In the genomic region with DNA sequence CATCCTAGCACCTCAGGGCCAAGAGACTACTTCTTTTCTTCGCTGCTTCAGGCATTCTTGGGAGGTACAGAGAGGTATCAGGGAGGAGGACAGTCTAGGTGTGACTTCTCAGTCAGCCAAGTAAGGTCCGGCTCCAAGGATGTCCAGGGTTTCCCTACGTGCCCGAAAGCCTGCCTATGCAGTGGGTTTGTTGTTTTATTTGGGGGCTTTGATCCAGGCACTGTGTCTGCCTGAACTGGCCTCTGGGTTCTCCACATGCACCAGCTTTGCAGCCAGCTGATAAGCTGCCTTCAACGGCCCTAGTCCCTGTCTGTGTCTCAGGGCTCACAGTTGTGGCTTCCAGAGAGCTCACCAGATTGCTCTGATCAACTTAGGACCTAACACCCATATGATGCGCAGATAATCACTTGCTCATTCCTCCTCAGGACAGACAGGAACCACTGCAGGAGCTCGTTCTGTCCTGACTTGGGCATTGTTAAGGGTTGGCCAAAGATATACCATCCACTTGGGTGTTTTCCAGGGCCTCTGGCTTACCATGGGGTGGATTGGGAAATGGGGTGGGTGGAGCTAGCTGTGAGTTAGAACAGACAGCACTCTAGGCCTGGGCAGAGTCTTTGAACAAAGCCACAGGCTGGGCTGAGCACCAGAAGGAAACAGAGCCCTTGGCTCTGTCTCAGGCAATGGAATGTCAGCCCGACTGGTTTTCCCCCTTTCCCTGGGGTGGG, we compare ENCODE assay signal across 12 cellular contexts. TPM values are rescaled to one million over a fixed set of nuclear protein-coding genes. Genes with fewer than 3 reads are reported as not detected.
DNase-seq lines count a peak whose midpoint lies in the region; ATAC-seq and TF ChIP-seq lines count a peak whose summit lies in the region.
"Had no signal": no experiment of that assay in that cellular context is flagged by ENCODE, and none has a peak within 500 bp of the region (broad histone marks: within the 10 kb centered on the region; RNA-seq: fewer than 3 reads in every experiment).

No MANE protein-coding gene starts in this region.

- 35% methylated on average over 8 of the region's 8 CpGs for WGBS in GM23248 (ENCODE audit: low coverage in 1 of 2, low lambda C conversion rate in 2 of 2, missing lambda C conversion rate in 2 of 2), 2 experiments

- in situ Hi-C loops in GM23248 (cut with MboI): no loop called here

- no peaks in the 10 kb centered on the region for H3F3A ChIP-seq in GM23248 (ENCODE audit: insufficient read depth)

- H3K9me3 ChIP-seq in GM23248 (ENCODE audit: low read depth): no peaks in the 10 kb centered on the region

- no peak overlapping the region for H3K27ac ChIP-seq in GM23248
- H3K27ac ChIP-seq in VCaP: peak overlapping the region; percentile 18; the same call in 1 of the 2 replicates
- no peak overlapping the region for H3K27ac ChIP-seq in foreskin keratinocyte

- no peaks in the 10 kb centered on the region for H3K9me2 ChIP-seq in GM23248 (ENCODE audit: insufficient read depth)

- no peaks in the 10 kb centered on the region for H3K79me2 ChIP-seq in GM23248 (ENCODE audit: insufficient read depth)

- no peak for TF ChIP-seq CTCF in VCaP (conservative IDR thresholded peaks at IDR 0.05)
- TF ChIP-seq CTCF in foreskin keratinocyte (conservative IDR thresholded peaks at IDR 0.05): no peak
- TF ChIP-seq CTCF in progenitor cell of endocrine pancreas (IDR thresholded peaks at IDR 0.05; ENCODE audit: unreplicated experiment): no peak

- H3K9ac ChIP-seq in GM23248: no peak overlapping the region

- no peaks in the 10 kb centered on the region for H3K27me3 ChIP-seq in GM23248 (replicated peaks; ENCODE audit: insufficient read depth)
- H3K27me3 ChIP-seq in foreskin keratinocyte: no peaks in the 10 kb centered on the region

- H3K4me1 ChIP-seq in GM23248 (ENCODE audit: insufficient read depth) (no peaks in the 10 kb centered on the region), foreskin keratinocyte (peaks cover 7% of the 10 kb centered on the region)

- no peak overlapping the region for H3K4me3 ChIP-seq in GM23248

- H3K4me2 ChIP-seq in GM23248 (ENCODE audit: unreplicated experiment): no peak overlapping the region

- H3K4me1 Mint-ChIP-seq in progenitor cell of endocrine pancreas (ENCODE audit: low read depth): peaks cover 1% of the 10 kb centered on the region
- H3K4me1 Mint-ChIP-seq: memory B cell had no signal

- peak; percentile 88 for ATAC-seq in foreskin keratinocyte
- no peak for ATAC-seq in GM18858 (IDR thresholded peaks at IDR 0.05; ENCODE audit: unreplicated experiment)
- no peak for ATAC-seq in GM18909 (IDR thresholded peaks at IDR 0.05; ENCODE audit: poor library complexity, unreplicated experiment)

- H3K36me3 Mint-ChIP-seq in progenitor cell of endocrine pancreas (ENCODE audit: insufficient read depth): peaks cover 1% of the 10 kb centered on the region
- H3K36me3 Mint-ChIP-seq: memory B cell had no signal

- H3K4me3 Mint-ChIP-seq in progenitor cell of endocrine pancreas (ENCODE audit: low read depth): no peak overlapping the region
- H3K4me3 Mint-ChIP-seq: memory B cell; stimulated activated naive CD8-positive, alpha-beta T cell treated with anti-CD3 and anti-CD28 coated beads, Interleukin-15, Interleukin-2, amounts not matched to agents 100 ng/mL and 50 ng/mL, for 24 hours had no signal

- H3K9me3 Mint-ChIP-seq in progenitor cell of endocrine pancreas (ENCODE audit: low read depth): no peaks in the 10 kb centered on the region
- H3K9me3 Mint-ChIP-seq: memory B cell; stimulated activated naive CD8-positive, alpha-beta T cell treated with anti-CD3 and anti-CD28 coated beads, Interleukin-15, Interleukin-2, amounts not matched to agents 100 ng/mL and 50 ng/mL, for 24 hours had no signal

- peak overlapping the region; percentile 45 for H3K27ac Mint-ChIP-seq in progenitor cell of endocrine pancreas
- H3K27ac Mint-ChIP-seq: memory B cell; stimulated activated naive CD8-positive, alpha-beta T cell treated with anti-CD3 and anti-CD28 coated beads, Interleukin-15, Interleukin-2, amounts not matched to agents 100 ng/mL and 50 ng/mL, for 24 hours had no signal

- no peaks in the 10 kb centered on the region for H4K20me1 ChIP-seq in GM23248 (ENCODE audit: insufficient read depth)

- no peaks in the 10 kb centered on the region for H3K27me3 Mint-ChIP-seq in progenitor cell of endocrine pancreas
- H3K27me3 Mint-ChIP-seq: stimulated activated naive CD8-positive, alpha-beta T cell treated with anti-CD3 and anti-CD28 coated beads, Interleukin-15, Interleukin-2, amounts not matched to agents 100 ng/mL and 50 ng/mL, for 24 hours had no signal

- H3K36me3 ChIP-seq in GM23248 (ENCODE audit: low read depth): no peaks in the 10 kb centered on the region

- peak; percentile 65 for DNase-seq in GM23248
- peak; percentile 78 to 87 for DNase-seq in foreskin keratinocyte
- no peak for DNase-seq in progenitor cell of endocrine pancreas (ENCODE audit: low spot score, unreplicated experiment)
- no peak for DNase-seq in stimulated activated CD4-positive, alpha-beta T cell treated with anti-CD3 and anti-CD28 coated beads, Interleukin-1b, Interleukin-23, amount 100 ng/mL, for 48 hours
- DNase-seq in CD1c-positive myeloid dendritic cell (ENCODE audit: extremely low spot score): no peak
- DNase-seq: DND-41, NCI-H2081 treated with DMSO at 0.1 percent for 48 hours had no signal

- no peak overlapping the region for H2AFZ ChIP-seq in GM23248

RNA-seq across cellular contexts. Expression of a gene that starts 45.5 kb away (rescaled TPM):
- not detected in 2 replicates for total RNA-seq in GM23248 (2014; rRNA removed; shearing (Covaris generic))
- polyA plus RNA-seq in GM23248 (2016; fragmentation: Nextera tagmentation; extraction: Ambion mirVana): not detected in 2 replicates
- total RNA-seq in foreskin keratinocyte: not detected in 2 replicates
- polyA plus RNA-seq in foreskin keratinocyte: 0.30 and 0.31 TPM in 2 replicates
- total RNA-seq in progenitor cell of endocrine pancreas: 0.49 and 1.0 TPM in 2 replicates

Comparison
In these comparisons a context has a peak if more than half of its experiments do, and no peak if none do; other contexts are left out.
1. DNase-seq: peak in GM23248 (single experiment) and foreskin keratinocyte (2 of 2); none in progenitor cell of endocrine pancreas (single experiment), stimulated activated CD4-positive, alpha-beta T cell treated with anti-CD3 and anti-CD28 coated beads, Interleukin-1b, Interleukin-23, amount 100 ng/mL, for 48 hours (single experiment) and CD1c-positive myeloid dendritic cell (single experiment).